8 cellular contexts compared by ENCODE assay signal in genomic region chr3:159765025-159765859, GRCh38.
DNase-seq lines count a peak whose midpoint lies in the region; ATAC-seq and TF ChIP-seq lines count a peak whose summit lies in the region.

No MANE protein-coding gene starts in this region.

- DNase-seq in DMS 273 treated with DMSO at 0.1 percent for 48 hours (lab: John Stamatoyannopoulos, UW) = peak; percentile 87
- DNase-seq in HuH-7 (ENCODE audit: low spot score) = peak; percentile 37
- peak; percentile 95 for DNase-seq in SW480 (ENCODE audit: low spot score)
- DNase-seq in endothelial cell (ENCODE audit: low spot score) = peak; percentile 47
- peak; percentile 76 to 94 for DNase-seq in lung microvascular endothelial cell (ENCODE audit: low read depth in 2 of 2)
- DNase-seq in substantia nigra (lab: John Stamatoyannopoulos, UW) = peak in 39 of 49 donors; percentile 16 to 83 (median 48)

- ATAC-seq in HG02678 (IDR thresholded peaks at IDR 0.05; ENCODE audit: unreplicated experiment) (no peak), HG02759 (IDR thresholded peaks at IDR 0.05; ENCODE audit: unreplicated experiment) (no peak)

- H3K27me3 Mint-ChIP-seq in endothelial cell (ENCODE audit: unreplicated experiment) = peaks cover 10% of the 10 kb centered on the region

- H3K27ac Mint-ChIP-seq in endothelial cell (ENCODE audit: unreplicated experiment) = peak overlapping the region; percentile 77

- peak overlapping the region; percentile 96 for H3K27ac ChIP-seq in substantia nigra (ENCODE audit: low read depth, low read length, poor library complexity, severe bottlenecking)

- TF ChIP-seq CTCF in endothelial cell (IDR thresholded peaks at IDR 0.05; ENCODE audit: unreplicated experiment) = no peak

- H3K4me1 Mint-ChIP-seq in endothelial cell (ENCODE audit: unreplicated experiment) = peaks cover 56% of the 10 kb centered on the region

- no peaks in the 10 kb centered on the region for H3K9me3 Mint-ChIP-seq in endothelial cell (ENCODE audit: unreplicated experiment)

- peak overlapping the region; percentile 94 for H3K4me3 Mint-ChIP-seq in endothelial cell (ENCODE audit: unreplicated experiment)

- peaks cover 4% of the 10 kb centered on the region for H3K36me3 Mint-ChIP-seq in endothelial cell (ENCODE audit: low read depth, unreplicated experiment)

Comparison
In these comparisons a context has a peak if more than half of its experiments do, and no peak if none do; other contexts are left out.
1. DNase-seq: peak in every context shown above with its lines; median percentile 95 in SW480; 87 in DMS 273 treated with DMSO at 0.1 percent for 48 hours; 85 in lung microvascular endothelial cell; 48 in substantia nigra; 47 in endothelial cell; 37 in HuH-7.